20 cellular contexts compared by ENCODE assay signal in genomic region chr10:77230194-77230593, GRCh38.
DNase-seq lines count a peak whose midpoint lies in the region; ATAC-seq and TF ChIP-seq lines count a peak whose summit lies in the region.
"Had no signal": no experiment of that assay in that cellular context is flagged by ENCODE, and none has a peak within 500 bp of the region (broad histone marks: within the 10 kb centered on the region; RNA-seq: fewer than 3 reads in every experiment).

No MANE protein-coding gene starts in this region.

- H3K27me3 Mint-ChIP-seq in HFFc6 (ENCODE audit: insufficient read depth) (no peaks in the 10 kb centered on the region), nephron progenitor cell (ENCODE audit: low read depth, poor library complexity) (peaks cover 15% of the 10 kb centered on the region), GM23338 (ENCODE audit: insufficient read depth, low read depth, poor library complexity) (no peaks in the 10 kb centered on the region)
- H3K27me3 Mint-ChIP-seq: activated CD4-positive, alpha-beta T cell treated with anti-CD3 and anti-CD28 coated beads for 36 hours had no signal

- H3K4me1 Mint-ChIP-seq in HFFc6 (ENCODE audit: low read depth) (peaks cover 72% of the 10 kb centered on the region), nephron progenitor cell (peaks cover 11% of the 10 kb centered on the region), GM23338 (peaks cover 5% of the 10 kb centered on the region; the same call in 2 of the 3 replicates)
- H3K4me1 Mint-ChIP-seq: activated CD4-positive, alpha-beta T cell treated with anti-CD3 and anti-CD28 coated beads for 36 hours; T-helper 17 cell had no signal

- no peaks in the 10 kb centered on the region for H4K20me1 ChIP-seq in GM23338 (replicated peaks; ENCODE audit: insufficient read depth)

- H3K4me1 ChIP-seq in ACC112 (ENCODE audit: control insufficient read depth, insufficient read depth, low read length, unreplicated experiment) (peaks cover 19% of the 10 kb centered on the region), GM23338 (ENCODE audit: insufficient read depth) (0 out of 2 replicates have a peak, but pooled peaks cover 3% of the 10 kb centered on the region)
- H3K4me1 ChIP-seq: uterus had no signal

- H3K9me3 Mint-ChIP-seq in HFFc6 (no peaks in the 10 kb centered on the region), nephron progenitor cell (peaks cover 7% of the 10 kb centered on the region), GM23338 (peaks cover 4% of the 10 kb centered on the region)
- H3K9me3 Mint-ChIP-seq: activated naive CD8-positive, alpha-beta T cell treated with anti-CD3 and anti-CD28 coated beads for 36 hours; stimulated activated naive B cell treated with anti-CD40 and anti-IgM and Interleukin-4, amounts not matched to agents 10 μg/mL and 1 μg/mL and 100 μg/mL, for 72 hours had no signal

- no peaks in the 10 kb centered on the region for H3K9me2 ChIP-seq in GM23338 (ENCODE audit: insufficient read depth)

- H3K36me3 Mint-ChIP-seq in HFFc6 (ENCODE audit: low read depth): peaks cover 14% of the 10 kb centered on the region
- no peaks in the 10 kb centered on the region for H3K36me3 Mint-ChIP-seq in nephron progenitor cell (ENCODE audit: low read depth)
- no peaks in the 10 kb centered on the region for H3K36me3 Mint-ChIP-seq in GM23338 (ENCODE audit: low read depth)
- H3K36me3 Mint-ChIP-seq: activated naive CD8-positive, alpha-beta T cell treated with anti-CD3 and anti-CD28 coated beads for 36 hours; stimulated activated naive B cell treated with anti-CD40 and anti-IgM and Interleukin-4, amounts not matched to agents 10 μg/mL and 1 μg/mL and 100 μg/mL, for 72 hours had no signal

- H3K4me3 Mint-ChIP-seq in HFFc6 (peak overlapping the region; percentile 30), nephron progenitor cell (no peak overlapping the region), GM23338 (no peak overlapping the region)
- H3K4me3 Mint-ChIP-seq: activated CD4-positive, alpha-beta T cell treated with anti-CD3 and anti-CD28 coated beads for 36 hours; activated naive CD8-positive, alpha-beta T cell treated with anti-CD3 and anti-CD28 coated beads for 36 hours; stimulated activated naive B cell treated with anti-CD40 and anti-IgM and Interleukin-4, amounts not matched to agents 10 μg/mL and 1 μg/mL and 100 μg/mL, for 72 hours; T-helper 17 cell had no signal

- H3K27ac Mint-ChIP-seq in HFFc6 (peak overlapping the region; percentile 72), nephron progenitor cell (no peak overlapping the region), GM23338 (no peak overlapping the region)
- H3K27ac Mint-ChIP-seq: activated CD4-positive, alpha-beta T cell treated with anti-CD3 and anti-CD28 coated beads for 36 hours; activated naive CD8-positive, alpha-beta T cell treated with anti-CD3 and anti-CD28 coated beads for 36 hours; stimulated activated naive B cell treated with anti-CD40 and anti-IgM and Interleukin-4, amounts not matched to agents 10 μg/mL and 1 μg/mL and 100 μg/mL, for 72 hours; T-helper 17 cell had no signal

- H3K27me3 ChIP-seq in ACC112 (ENCODE audit: insufficient read depth, low read length) (no peaks in the 10 kb centered on the region), kidney epithelial cell (ENCODE audit: control insufficient read depth, insufficient read depth, low read length) (no peaks in the 10 kb centered on the region), GM23338 (ENCODE audit: insufficient read depth) (no peaks in the 10 kb centered on the region)
- H3K27me3 ChIP-seq: uterus had no signal

- H3K79me2 ChIP-seq in ACC112 (ENCODE audit: control insufficient read depth, insufficient read depth, low read length, unreplicated experiment) (no peaks in the 10 kb centered on the region), GM23338 (replicated peaks; ENCODE audit: insufficient read depth) (no peaks in the 10 kb centered on the region)

- H3K36me3 ChIP-seq in ACC112 (ENCODE audit: insufficient read depth, low read length): no peaks in the 10 kb centered on the region
- no peaks in the 10 kb centered on the region for H3K36me3 ChIP-seq in kidney epithelial cell (ENCODE audit: control insufficient read depth, insufficient read depth, low read length)
- H3K36me3 ChIP-seq in GM23338 (ENCODE audit: insufficient read depth): no peaks in the 10 kb centered on the region
- H3K36me3 ChIP-seq: uterus had no signal

- TF ChIP-seq CTCF in HFFc6 (IDR thresholded peaks at IDR 0.05): no peak
- no peak for TF ChIP-seq CTCF in astrocyte of the spinal cord (IDR thresholded peaks at IDR 0.05; ENCODE audit: low read depth, low read length)
- no peak for TF ChIP-seq CTCF in kidney epithelial cell (IDR thresholded peaks at IDR 0.05; ENCODE audit: insufficient read depth, low read length, poor library complexity, severe bottlenecking)
- TF ChIP-seq CTCF in nephron progenitor cell (IDR thresholded peaks at IDR 0.05): no peak
- TF ChIP-seq CTCF in GM23338 (conservative IDR thresholded peaks at IDR 0.05; ENCODE audit: low read depth in 2 of 2): no peak

- peak; percentile 40 for DNase-seq in HFFc6
- DNase-seq in astrocyte of the spinal cord (ENCODE audit: low read depth, low spot score): peak; percentile 33
- DNase-seq in kidney epithelial cell (ENCODE audit: low read depth): peak; percentile 57
- DNase-seq in nephron progenitor cell: no peak
- DNase-seq in GM23338 (ENCODE audit: low spot score): no peak
- DNase-seq in cortex of kidney (lab: John Stamatoyannopoulos, UW): no peak
- DNase-seq: activated CD4-positive, alpha-beta T cell treated with anti-CD3 and anti-CD28 coated beads for 36 hours; activated naive CD8-positive, alpha-beta T cell treated with anti-CD3 and anti-CD28 coated beads for 36 hours; activated T-cell treated with anti-CD3 and anti-CD28 coated beads for 4 hours; hippocampal formation; NCI-H1694; NCI-H524; stimulated activated naive B cell treated with anti-CD40 and anti-IgM and Interleukin-4, amounts not matched to agents 10 μg/mL and 1 μg/mL and 100 μg/mL, for 72 hours; T-helper 17 cell; uterus had no signal

- H2AFZ ChIP-seq in ACC112 (ENCODE audit: low read length, unreplicated experiment) (peak overlapping the region; percentile 40), GM23338 (no peak overlapping the region)

- H3F3A ChIP-seq in GM23338 (replicated peaks; ENCODE audit: low read depth): no peaks in the 10 kb centered on the region

- no peak overlapping the region for H3K4me2 ChIP-seq in GM23338
- H3K4me2 ChIP-seq: KMS-11 had no signal

- in situ Hi-C loops in astrocyte of the spinal cord (cut with HindIII; ENCODE audit: low sequenced_read_pairs): no loop called here

- H3K27ac ChIP-seq in ACC112 (ENCODE audit: low read depth, low read length) (peak overlapping the region; percentile 53), GM23338 (ENCODE audit: low read depth) (no peak overlapping the region)
- H3K27ac ChIP-seq: epithelial cell of prostate, KMS-11 had no signal

- H3K4me3 ChIP-seq in ACC112 (ENCODE audit: low read depth, low read length) (no peak overlapping the region), astrocyte of the spinal cord (ENCODE audit: low read depth, low read length) (no peak overlapping the region), kidney epithelial cell (ENCODE audit: low read depth, low read length) (no peak overlapping the region), GM23338 (no peak overlapping the region)
- H3K4me3 ChIP-seq: uterus had no signal

- ATAC-seq in GM23338: no peak
- no peak for ATAC-seq in HG03095 (IDR thresholded peaks at IDR 0.05; ENCODE audit: unreplicated experiment)
- ATAC-seq: activated CD4-positive, alpha-beta T cell treated with anti-CD3 and anti-CD28 coated beads for 36 hours; sciatic nerve; stimulated activated naive B cell treated with anti-CD40 and anti-IgM and Interleukin-4, amounts not matched to agents 10 μg/mL and 1 μg/mL and 100 μg/mL, for 72 hours; T-helper 17 cell had no signal

TF ChIP-seq in GM23338, 12 proteins besides CTCF, POLR2A, EP300 and RAD21 (continues in another document):
- TF ChIP-seq ZNF114 (CRISPR knock-in tag; IDR thresholded peaks at IDR 0.05): no peak
- TF ChIP-seq CREB1 (CRISPR knock-in tag; IDR thresholded peaks at IDR 0.05; ENCODE audit: low read depth): no peak
- TF ChIP-seq POLR2AphosphoS5 (IDR thresholded peaks at IDR 0.05; ENCODE audit: low read depth): no peak
- TF ChIP-seq REST (IDR thresholded peaks at IDR 0.05; ENCODE audit: unreplicated experiment): no peak
- no peak for TF ChIP-seq STAT1 (IDR thresholded peaks at IDR 0.05; ENCODE audit: unreplicated experiment)
- TF ChIP-seq NANOG (IDR thresholded peaks at IDR 0.05; ENCODE audit: borderline replicate concordance): no peak
- TF ChIP-seq ZNF331 (CRISPR knock-in tag; IDR thresholded peaks at IDR 0.05; ENCODE audit: low read depth): no peak
- TF ChIP-seq EZH2 (IDR thresholded peaks at IDR 0.05; ENCODE audit: low read depth, unreplicated experiment): no peak

Comparison
In these comparisons a context has a peak if more than half of its experiments do, and no peak if none do; other contexts are left out.
1. DNase-seq: peak in HFFc6 (single experiment), astrocyte of the spinal cord (single experiment) and kidney epithelial cell (single experiment); none in nephron progenitor cell (single experiment), GM23338 (single experiment) and cortex of kidney (single experiment).